Comparison of ENCODE assay signal across 22 cellular contexts in genomic region chr1:60891315-60891714, GRCh38.
"Had no signal": no experiment of that assay in that cellular context is flagged by ENCODE, and none has a peak within 500 bp of the region (broad histone marks: within the 10 kb centered on the region; RNA-seq: fewer than 3 reads in every experiment).

No MANE protein-coding gene starts in this region.

- H3K27ac Mint-ChIP-seq: activated CD4-positive, alpha-beta memory T cell treated with anti-CD3 and anti-CD28 coated beads for 36 hours; activated CD4-positive, alpha-beta T cell treated with anti-CD3 and anti-CD28 coated beads, Interleukin-2, amount 10 ng/mL, durations not matched to agents 7 days and 5 days; activated naive CD4-positive, alpha-beta T cell treated with anti-CD3 and anti-CD28 coated beads, Interleukin-2, amount 50 U/mL, for 72 hours; activated naive CD8-positive, alpha-beta T cell treated with anti-CD3 and anti-CD28 coated beads, Interleukin-2, amount 50 U/mL, for 24 hours had no signal

- H3K9me3 ChIP-seq: ascending aorta, body of pancreas, Peyer's patch had no signal

- H3K4me1 Mint-ChIP-seq: activated CD4-positive, alpha-beta T cell treated with anti-CD3 and anti-CD28 coated beads, Interleukin-2, amount 10 ng/mL, durations not matched to agents 7 days and 5 days; activated naive CD8-positive, alpha-beta T cell treated with anti-CD3 and anti-CD28 coated beads, Interleukin-2, amount 50 U/mL, for 24 hours; central memory CD8-positive, alpha-beta T cell had no signal

- ATAC-seq: activated naive CD8-positive, alpha-beta T cell treated with anti-CD3 and anti-CD28 coated beads, Interleukin-2, amount 50 U/mL, for 24 hours; activated T-cell treated with anti-CD3 and anti-CD28 coated beads, Interleukin-2, amount 50 U/mL, for 4 hours; body of pancreas had no signal

- H3K4me3 ChIP-seq: ascending aorta, body of pancreas, Peyer's patch had no signal

- H3K27me3 ChIP-seq: ascending aorta, body of pancreas, Peyer's patch had no signal

- H3K4me1 ChIP-seq: Peyer's patch had no signal

- DNase-seq: activated CD4-positive, alpha-beta memory T cell treated with anti-CD3 and anti-CD28 coated beads for 36 hours; activated CD4-positive, alpha-beta T cell treated with anti-CD3 and anti-CD28 coated beads, Interleukin-2, amount 10 ng/mL, durations not matched to agents 7 days and 5 days; activated CD4-positive, CD25-positive, alpha-beta regulatory T cell; activated CD8-positive, alpha-beta memory T cell treated with anti-CD3 and anti-CD28 coated beads for 24 hours; activated effector memory CD4-positive, alpha-beta T cell treated with anti-CD3 and anti-CD28 coated beads, Interleukin-2, amount 50 U/mL, for 16 hours; activated naive CD4-positive, alpha-beta T cell treated with Interleukin-2 at 50 U/mL for 16 hours; activated naive CD8-positive, alpha-beta T cell treated with anti-CD3 and anti-CD28 coated beads, Interleukin-2, amount 50 U/mL, for 24 hours; activated T-cell treated with anti-CD3 and anti-CD28 coated beads, Interleukin-2, amount 50 U/mL, for 4 hours; amniotic stem cell; body of pancreas; KG1; NCI-H1092; NCI-H1417; NCI-H1930; NCI-H226; Peyer's patch; SHP77 treated with DMSO at 0.1 percent for 48 hours; T-helper 1 cell had no signal

- H3K9me3 Mint-ChIP-seq: activated CD4-positive, alpha-beta memory T cell treated with anti-CD3 and anti-CD28 coated beads for 36 hours; activated CD4-positive, alpha-beta T cell treated with anti-CD3 and anti-CD28 coated beads, Interleukin-2, amount 10 ng/mL, durations not matched to agents 7 days and 5 days; activated naive CD4-positive, alpha-beta T cell treated with anti-CD3 and anti-CD28 coated beads, Interleukin-2, amount 50 U/mL, for 72 hours; activated naive CD8-positive, alpha-beta T cell treated with anti-CD3 and anti-CD28 coated beads, Interleukin-2, amount 50 U/mL, for 24 hours; activated T-cell treated with anti-CD3 and anti-CD28 coated beads, Interleukin-2, amount 50 U/mL, for 4 hours; central memory CD8-positive, alpha-beta T cell had no signal

- H3K36me3 ChIP-seq: ascending aorta, Peyer's patch had no signal

- H3K36me3 Mint-ChIP-seq: activated CD4-positive, alpha-beta memory T cell treated with anti-CD3 and anti-CD28 coated beads for 36 hours; activated naive CD4-positive, alpha-beta T cell treated with anti-CD3 and anti-CD28 coated beads, Interleukin-2, amount 50 U/mL, for 72 hours had no signal

- H3K27ac ChIP-seq: body of pancreas, Peyer's patch, VCaP had no signal

- H3K4me3 Mint-ChIP-seq: activated CD4-positive, alpha-beta memory T cell treated with anti-CD3 and anti-CD28 coated beads for 36 hours; activated CD4-positive, alpha-beta T cell treated with anti-CD3 and anti-CD28 coated beads, Interleukin-2, amount 10 ng/mL, durations not matched to agents 7 days and 5 days; activated naive CD8-positive, alpha-beta T cell treated with anti-CD3 and anti-CD28 coated beads, Interleukin-2, amount 50 U/mL, for 24 hours; activated T-cell treated with anti-CD3 and anti-CD28 coated beads, Interleukin-2, amount 50 U/mL, for 4 hours; central memory CD8-positive, alpha-beta T cell had no signal
